In genomic region chr15:31267161-31268107, GRCh38 we compare ENCODE assay signal across 8 cellular contexts. TPM values are rescaled to one million over a fixed set of nuclear protein-coding genes. Genes with fewer than 3 reads are reported as not detected.
DNase-seq lines count a peak whose midpoint lies in the region; ATAC-seq and TF ChIP-seq lines count a peak whose summit lies in the region.

No MANE protein-coding gene starts in this region.

- H3K4me3 ChIP-seq in RWPE2 (ENCODE audit: severe bottlenecking) (no peak overlapping the region), stomach (no peak overlapping the region)

- H3K9me3 Mint-ChIP-seq in activated CD8-positive, alpha-beta T cell treated with anti-CD3 and anti-CD28 coated beads, Interleukin-2, amount 10 ng/mL, durations not matched to agents 7 days and 5 days (ENCODE audit: insufficient read depth) = no peaks in the 10 kb centered on the region
- H3K9me3 Mint-ChIP-seq in activated CD8-positive, alpha-beta T cell treated with anti-CD3 and anti-CD28 coated beads for 36 hours = no peaks in the 10 kb centered on the region
- no peaks in the 10 kb centered on the region for H3K9me3 Mint-ChIP-seq in immature natural killer cell

- 71 to 81% (median 75%) methylated on average over 18 to 20 of the region's 20 CpGs for WGBS in stomach, 5 donors

- H3K27ac Mint-ChIP-seq in activated CD8-positive, alpha-beta T cell treated with anti-CD3 and anti-CD28 coated beads, Interleukin-2, amount 10 ng/mL, durations not matched to agents 7 days and 5 days = peak overlapping the region; percentile 95
- no peak overlapping the region for H3K27ac Mint-ChIP-seq in activated CD8-positive, alpha-beta T cell treated with anti-CD3 and anti-CD28 coated beads for 36 hours
- peak overlapping the region; percentile 78 to 93 (median 86) for H3K27ac Mint-ChIP-seq in immature natural killer cell

- H3K4me1 ChIP-seq in RWPE2 (ENCODE audit: insufficient read depth, poor library complexity, severe bottlenecking) (peaks cover 9% of the 10 kb centered on the region), stomach (peaks cover 29 to 70% (median 53%) of the 10 kb centered on the region in 4 donors)

- peaks cover 92% of the 10 kb centered on the region for H3K4me1 Mint-ChIP-seq in activated CD8-positive, alpha-beta T cell treated with anti-CD3 and anti-CD28 coated beads, Interleukin-2, amount 10 ng/mL, durations not matched to agents 7 days and 5 days (ENCODE audit: low read depth)
- H3K4me1 Mint-ChIP-seq in activated CD8-positive, alpha-beta T cell treated with anti-CD3 and anti-CD28 coated beads for 36 hours (ENCODE audit: low read depth) = peaks cover 59% of the 10 kb centered on the region
- peaks cover 56 to 58% of the 10 kb centered on the region in 2 donors for H3K4me1 Mint-ChIP-seq in immature natural killer cell

- H3K36me3 ChIP-seq in RWPE2 (ENCODE audit: low read depth) = no peaks in the 10 kb centered on the region
- no peaks in the 10 kb centered on the region for H3K36me3 ChIP-seq in stomach

- H3K27me3 ChIP-seq in RWPE2 (ENCODE audit: insufficient read depth, poor library complexity, severe bottlenecking) = no peaks in the 10 kb centered on the region
- no peaks in the 10 kb centered on the region for H3K27me3 ChIP-seq in stomach

- ATAC-seq in activated CD8-positive, alpha-beta T cell treated with anti-CD3 and anti-CD28 coated beads, Interleukin-2, amount 10 ng/mL, durations not matched to agents 7 days and 5 days = no peak
- ATAC-seq in activated CD8-positive, alpha-beta T cell treated with anti-CD3 and anti-CD28 coated beads for 36 hours = no peak
- ATAC-seq in RWPE2 (ENCODE audit: low read depth) (no peak), HG02870 (IDR thresholded peaks at IDR 0.05; ENCODE audit: unreplicated experiment) (no peak)

- no peak for TF ChIP-seq POLR2A in stomach (IDR thresholded peaks at IDR 0.05)

- no peaks in the 10 kb centered on the region for H3K27me3 Mint-ChIP-seq in activated CD8-positive, alpha-beta T cell treated with anti-CD3 and anti-CD28 coated beads, Interleukin-2, amount 10 ng/mL, durations not matched to agents 7 days and 5 days (ENCODE audit: low read depth)
- peaks cover 3% of the 10 kb centered on the region for H3K27me3 Mint-ChIP-seq in activated CD8-positive, alpha-beta T cell treated with anti-CD3 and anti-CD28 coated beads for 36 hours
- H3K27me3 Mint-ChIP-seq in immature natural killer cell (ENCODE audit: low read depth in 3 of 3) = peaks cover 4 to 12% (median 8%) of the 10 kb centered on the region in 3 donors

- H3K4me3 Mint-ChIP-seq in activated CD8-positive, alpha-beta T cell treated with anti-CD3 and anti-CD28 coated beads, Interleukin-2, amount 10 ng/mL, durations not matched to agents 7 days and 5 days = peak overlapping the region; percentile 61
- no peak overlapping the region for H3K4me3 Mint-ChIP-seq in activated CD8-positive, alpha-beta T cell treated with anti-CD3 and anti-CD28 coated beads for 36 hours
- peak overlapping the region; percentile 49 to 86 (median 70) for H3K4me3 Mint-ChIP-seq in immature natural killer cell

- no peaks in the 10 kb centered on the region for H3K36me3 Mint-ChIP-seq in activated CD8-positive, alpha-beta T cell treated with anti-CD3 and anti-CD28 coated beads, Interleukin-2, amount 10 ng/mL, durations not matched to agents 7 days and 5 days (ENCODE audit: low read depth)
- no peaks in the 10 kb centered on the region for H3K36me3 Mint-ChIP-seq in activated CD8-positive, alpha-beta T cell treated with anti-CD3 and anti-CD28 coated beads for 36 hours (ENCODE audit: low read depth)
- H3K36me3 Mint-ChIP-seq in immature natural killer cell = no peaks in the 10 kb centered on the region

- POLR2A ChIA-PET in activated CD8-positive, alpha-beta T cell treated with anti-CD3 and anti-CD28 coated beads, Interleukin-2, amount 10 ng/mL, durations not matched to agents 7 days and 5 days (lab: Charles Lee) = interaction anchor here (0.5 to 5.6 kb wide), 4 partner anchors 12 to 61 kb away, joined by 3 to 44 read pairs (median 4); partner anchors contain the start of gene KLF13
- POLR2A ChIA-PET in activated CD8-positive, alpha-beta T cell treated with anti-CD3 and anti-CD28 coated beads for 36 hours (lab: Charles Lee) = interaction anchor here (0.9 kb wide), 1 partner anchor 57 kb away, joined by 3 read pairs; no protein-coding TSS in a partner anchor

- H3K9me3 ChIP-seq in RWPE2 (ENCODE audit: severe bottlenecking) (no peaks in the 10 kb centered on the region), stomach (no peaks in the 10 kb centered on the region)

- H3K27ac ChIP-seq in RWPE2 (ENCODE audit: poor library complexity, severe bottlenecking) (no peak overlapping the region), stomach (peak overlapping the region in 4 of 5 donors; percentile 27 to 94 (median 81))

- no peak for TF ChIP-seq EP300 in stomach (IDR thresholded peaks at IDR 0.05)

- CTCF ChIA-PET in activated CD8-positive, alpha-beta T cell treated with anti-CD3 and anti-CD28 coated beads, Interleukin-2, amount 10 ng/mL, durations not matched to agents 7 days and 5 days (lab: Charles Lee) = interaction anchor here (1.3 to 2.8 kb wide), 2 partner anchors 28 to 52 kb away, joined by 5 to 19 read pairs; no protein-coding TSS in a partner anchor
- CTCF ChIA-PET in activated CD8-positive, alpha-beta T cell treated with anti-CD3 and anti-CD28 coated beads for 36 hours (lab: Charles Lee) = interaction anchor here (0.8 to 1.9 kb wide), 3 partner anchors 52 to 215 kb away, joined by 3 to 7 read pairs (median 4); no protein-coding TSS in a partner anchor

- TF ChIP-seq CTCF in activated CD8-positive, alpha-beta T cell treated with anti-CD3 and anti-CD28 coated beads for 36 hours (IDR thresholded peaks at IDR 0.05) = no peak
- TF ChIP-seq CTCF in RWPE2 (IDR thresholded peaks at IDR 0.05; ENCODE audit: poor library complexity, severe bottlenecking) = no peak
- no peak for TF ChIP-seq CTCF in stomach (IDR thresholded peaks at IDR 0.05)

- DNase-seq in activated CD8-positive, alpha-beta T cell treated with anti-CD3 and anti-CD28 coated beads, Interleukin-2, amount 10 ng/mL, durations not matched to agents 7 days and 5 days = peak; percentile 17
- DNase-seq in activated CD8-positive, alpha-beta T cell treated with anti-CD3 and anti-CD28 coated beads for 36 hours = no peak
- DNase-seq in RWPE2 (ENCODE audit: low spot score) (peak; percentile 61), immature natural killer cell (no peak), stomach (peak; percentile 32), COLO668 (lab: John Stamatoyannopoulos, UW; ENCODE audit: unreplicated experiment) (no peak), A172 (ENCODE audit: low spot score) (no peak)

- intact Hi-C loops in activated CD8-positive, alpha-beta T cell treated with anti-CD3 and anti-CD28 coated beads for 36 hours (cut with micrococcal nuclease) = loop anchor here (5.0 kb wide), 1 partner anchor 95 kb away; no protein-coding TSS in a partner anchor
- intact Hi-C loops in stomach (cut with DNase I; ENCODE audit: low total_unique reads) = no loop called here

RNA-seq across cellular contexts. Expression of gene KLF13, which starts 59.2 kb away (rescaled TPM):
- total RNA-seq in activated CD8-positive, alpha-beta T cell treated with anti-CD3 and anti-CD28 coated beads, Interleukin-2, amount 10 ng/mL, durations not matched to agents 7 days and 5 days = 100 to 1,000 TPM; 214 to 215 TPM
- total RNA-seq in activated CD8-positive, alpha-beta T cell treated with anti-CD3 and anti-CD28 coated beads for 36 hours = 100 to 1,000 TPM; 163 to 175 TPM
- polyA plus RNA-seq in immature natural killer cell = 10 to 100 TPM; 24.7 to 89.9 (median 47.2) TPM
- total RNA-seq in stomach = 10 to 100 TPM in 4 of 5 donors, 1 to 10 TPM in 1; 9.3 to 74.0 (median 38.8) TPM
- polyA plus RNA-seq in stomach = 10 to 100 TPM; 23.0 to 30.7 (median 24.3) TPM
- total RNA-seq in A172 (2014; rRNA removed; shearing (Covaris generic)) = 19.6 and 27.9 TPM in 2 replicates

Comparison
In these comparisons a context has a peak if more than half of its experiments do, and no peak if none do; other contexts are left out.
1. DNase-seq: peak in activated CD8-positive, alpha-beta T cell treated with anti-CD3 and anti-CD28 coated beads, Interleukin-2, amount 10 ng/mL, durations not matched to agents 7 days and 5 days (single experiment), RWPE2 (single experiment) and stomach (single experiment); none in activated CD8-positive, alpha-beta T cell treated with anti-CD3 and anti-CD28 coated beads for 36 hours (single experiment), immature natural killer cell (0 of 3), COLO668 (single experiment) and A172 (single experiment).